22 cellular contexts compared by ENCODE assay signal in genomic region chrX:49921109-49921508, GRCh38. TPM values are rescaled to one million over a fixed set of nuclear protein-coding genes. Genes with fewer than 3 reads are reported as not detected.
A peak's percentile ranks its signal among the peaks of the same experiment; 100 is the strongest.
DNase-seq lines count a peak whose midpoint lies in the region; ATAC-seq and TF ChIP-seq lines count a peak whose summit lies in the region.
"Had no signal": no experiment of that assay in that cellular context is flagged by ENCODE, and none has a peak within 500 bp of the region (broad histone marks: within the 10 kb centered on the region; RNA-seq: fewer than 3 reads in every experiment).

No MANE protein-coding gene starts in this region.

- no peak overlapping the region for H3K4me3 Mint-ChIP-seq in activated naive CD4-positive, alpha-beta T cell treated with anti-CD3 and anti-CD28 coated beads, Interleukin-2, amount 50 U/mL, for 24 hours

- H3K27ac Mint-ChIP-seq in activated naive CD4-positive, alpha-beta T cell treated with anti-CD3 and anti-CD28 coated beads, Interleukin-2, amount 50 U/mL, for 24 hours, result peak overlapping the region; percentile 73

- H3K27me3 ChIP-seq in Panc1 (ENCODE audit: control insufficient read depth, insufficient read depth, low read length), result no peaks in the 10 kb centered on the region

- in situ Hi-C loops in Panc1 (cut with HindIII; ENCODE audit: low pct_unique_long_range_greater_than_20kb, low sequenced_read_pairs), result no loop called here

- no peaks in the 10 kb centered on the region for H3K36me3 Mint-ChIP-seq in activated naive CD4-positive, alpha-beta T cell treated with anti-CD3 and anti-CD28 coated beads, Interleukin-2, amount 50 U/mL, for 24 hours
- H3K36me3 Mint-ChIP-seq: CD4-positive, alpha-beta memory T cell had no signal

- POLR2A ChIA-PET in Panc1 (lab: Charles Lee), result no interaction called here

- no peak for ATAC-seq in Panc1
- no peak for ATAC-seq in GM21737 (IDR thresholded peaks at IDR 0.05; ENCODE audit: unreplicated experiment)
- no peak for ATAC-seq in HG02571 (IDR thresholded peaks at IDR 0.05; ENCODE audit: unreplicated experiment)

- TF ChIP-seq CTCF in Panc1 (IDR thresholded peaks at IDR 0.05), result no peak

- no peak for DNase-seq in activated naive CD4-positive, alpha-beta T cell treated with anti-CD3 and anti-CD28 coated beads, Interleukin-2, amount 50 U/mL, for 16 hours
- DNase-seq in Panc1 (ENCODE audit: low read depth, low spot score), result no peak
- DNase-seq in erythroblast (lab: John Stamatoyannopoulos, UW), result peak; percentile 69 to 84
- no peak for DNase-seq in activated effector memory CD4-positive, alpha-beta T cell treated with Interleukin-2 at 50 U/mL for 16 hours
- DNase-seq: 8988T; Calu3; CD4-positive, alpha-beta memory T cell; DMS153; MV-4-11; NCI-H1105 treated with DMSO at 0.1 percent for 48 hours; NCI-H1694; NCI-H2081; NCI-H2171; NCI-H345; NCI-H524 treated with DMSO at 0.1 percent for 48 hours; PC-9; SHP77 treated with DMSO at 0.1 percent for 48 hours had no signal

- CTCF ChIA-PET in Panc1 (lab: Charles Lee), result interaction anchor here (0.9 kb wide), 1 partner anchor 284 kb away, joined by 6 read pairs; the partner anchor contains the start of gene CCNB3

- H3K4me1 Mint-ChIP-seq in activated naive CD4-positive, alpha-beta T cell treated with anti-CD3 and anti-CD28 coated beads, Interleukin-2, amount 50 U/mL, for 24 hours, result peaks cover 14% of the 10 kb centered on the region

- no TSS peak for BruUV-seq in Panc1 (replicated peaks; lab: Mats Ljungman, UMichigan)

- no peaks in the 10 kb centered on the region for H3K9me3 ChIP-seq in Panc1 (ENCODE audit: control insufficient read depth, insufficient read depth, low read depth, low read length)
- H3K9me3 ChIP-seq: BLaER1 treated with 17β-estradiol and CSF1 and Interleukin-3, amounts not matched to agents 10 nM and 100 nM had no signal

- H3K4me1 ChIP-seq in Panc1 (ENCODE audit: control insufficient read depth, insufficient read depth, low read length), result peaks cover 3% of the 10 kb centered on the region; the same call in 1 of the 2 replicates

- H3K27me3 Mint-ChIP-seq in activated naive CD4-positive, alpha-beta T cell treated with anti-CD3 and anti-CD28 coated beads, Interleukin-2, amount 50 U/mL, for 24 hours, result no peaks in the 10 kb centered on the region
- H3K27me3 Mint-ChIP-seq: CD4-positive, alpha-beta memory T cell had no signal

- no peak for TF ChIP-seq POLR2A in erythroblast (IDR thresholded peaks at IDR 0.05; ENCODE audit: low read length)

- no peaks in the 10 kb centered on the region for H3K9me3 Mint-ChIP-seq in activated naive CD4-positive, alpha-beta T cell treated with anti-CD3 and anti-CD28 coated beads, Interleukin-2, amount 50 U/mL, for 24 hours
- H3K9me3 Mint-ChIP-seq: CD4-positive, alpha-beta memory T cell had no signal

- intact Hi-C loops in Panc1 (cut with micrococcal nuclease; ENCODE audit: unreplicated experiment), result loop anchor here (5.0 kb wide), 1 partner anchor 146 kb away; no protein-coding TSS in a partner anchor

- no peak overlapping the region for H3K4me3 ChIP-seq in Panc1 (ENCODE audit: low read depth in 2 of 2, low read length in 2 of 2)
- H3K4me3 ChIP-seq: PC-9 had no signal

- 0 out of 2 replicates have a peak overlapping the region, but pooled peaks have one; percentile 88 for H3K27ac ChIP-seq in Panc1 (ENCODE audit: low read length)
- H3K27ac ChIP-seq: RWPE1 had no signal

- peaks cover 5% of the 10 kb centered on the region; the same call in 1 of the 2 replicates for H3K36me3 ChIP-seq in Panc1 (ENCODE audit: control insufficient read depth, insufficient read depth, low read length)

RNA-seq across cellular contexts. Expression of gene CLCN5, which starts 1.3 kb away (rescaled TPM):
- 23.6 TPM for total RNA-seq in Panc1 (2021; ENCODE audit: unreplicated experiment)
- 6.7 TPM for polyA plus RNA-seq in Panc1 (2012; ENCODE audit: insufficient read length)

RNA-seq across cellular contexts. Expression of gene USP27X, which starts 41.8 kb away (rescaled TPM):
- total RNA-seq in Panc1 (2021; ENCODE audit: unreplicated experiment), result 3.1 TPM
- polyA plus RNA-seq in Panc1 (2012; ENCODE audit: insufficient read length), result 4.2 TPM

Comparison
In these comparisons a context has a peak if more than half of its experiments do, and no peak if none do; other contexts are left out.
1. DNase-seq: peak in erythroblast (2 of 2); none in activated naive CD4-positive, alpha-beta T cell treated with anti-CD3 and anti-CD28 coated beads, Interleukin-2, amount 50 U/mL, for 16 hours (single experiment), Panc1 (single experiment) and activated effector memory CD4-positive, alpha-beta T cell treated with Interleukin-2 at 50 U/mL for 16 hours (single experiment).